In genomic region chr11:112797653-112798293, GRCh38 we compare ENCODE assay signal across 8 cellular contexts.
DNase-seq lines count a peak whose midpoint lies in the region; ATAC-seq, FAIRE-seq and TF ChIP-seq lines count a peak whose summit lies in the region.

No MANE protein-coding gene starts in this region.

- H3K4me1 ChIP-seq in small intestine (ENCODE audit: control insufficient read depth in 2 of 2, insufficient read depth in 1 of 2, low read depth in 1 of 2, low read length in 1 of 2): no peaks in the 10 kb centered on the region

- WGBS in small intestine, 3 donors: 67 to 71% (median 67%) methylated on average over 14 of the region's 14 CpGs

- in situ Hi-C loops in SK-MEL-5 (cut with HindIII; ENCODE audit: low pct_unique_long_range_greater_than_20kb, low sequenced_read_pairs): no loop called here

- H3K27ac Mint-ChIP-seq in activated T-cell treated with anti-CD3 and anti-CD28 coated beads, Interleukin-2, amount 50 U/mL, for 72 hours: no peak overlapping the region
- H3K27ac Mint-ChIP-seq in glutamatergic neuron (ENCODE audit: unreplicated experiment): peak overlapping the region; percentile 80

- peak in 1 of 2 donors; percentile 38 for ATAC-seq in activated T-cell treated with anti-CD3 and anti-CD28 coated beads, Interleukin-2, amount 50 U/mL, for 72 hours (replicated peaks in 1 of 2)
- ATAC-seq in HG03432 (IDR thresholded peaks at IDR 0.05; ENCODE audit: unreplicated experiment) (peak; percentile 71), GM19395 (IDR thresholded peaks at IDR 0.05; ENCODE audit: unreplicated experiment) (no peak)

- no peaks in the 10 kb centered on the region for H3K4me1 Mint-ChIP-seq in activated T-cell treated with anti-CD3 and anti-CD28 coated beads, Interleukin-2, amount 50 U/mL, for 72 hours (ENCODE audit: low read depth)
- peaks cover 55% of the 10 kb centered on the region for H3K4me1 Mint-ChIP-seq in glutamatergic neuron (ENCODE audit: low read depth, unreplicated experiment)

- H3K9me3 Mint-ChIP-seq in activated T-cell treated with anti-CD3 and anti-CD28 coated beads, Interleukin-2, amount 50 U/mL, for 72 hours: no peaks in the 10 kb centered on the region
- peaks cover 9% of the 10 kb centered on the region for H3K9me3 Mint-ChIP-seq in glutamatergic neuron (ENCODE audit: unreplicated experiment)

- TF ChIP-seq CTCF in glutamatergic neuron (IDR thresholded peaks at IDR 0.05; ENCODE audit: partially characterized antibody, unreplicated experiment): peak; percentile 65

- H3K27me3 ChIP-seq in small intestine (ENCODE audit: control insufficient read depth in 2 of 2, insufficient read depth in 2 of 2, low read length in 2 of 2): no peaks in the 10 kb centered on the region

- no peak for FAIRE-seq in small intestine (lab: Jason Lieb, UNC)

- no peaks in the 10 kb centered on the region for H3K36me3 Mint-ChIP-seq in activated T-cell treated with anti-CD3 and anti-CD28 coated beads, Interleukin-2, amount 50 U/mL, for 72 hours (ENCODE audit: insufficient read depth in 2 of 2)
- peaks cover 3% of the 10 kb centered on the region for H3K36me3 Mint-ChIP-seq in glutamatergic neuron (ENCODE audit: unreplicated experiment)

- H3K4me3 ChIP-seq in small intestine (ENCODE audit: low read depth in 1 of 2, low read length in 2 of 2): no peak overlapping the region

- DNase-seq in activated T-cell treated with anti-CD3 and anti-CD28 coated beads, Interleukin-2, amount 50 U/mL, for 72 hours: peak; percentile 10 to 42
- DNase-seq in activated T-cell treated with anti-CD3 and anti-CD28 coated beads, Interleukin-2, amount 50 U/mL, for 1 hour: no peak
- peak; percentile 66 for DNase-seq in SK-MEL-5 (ENCODE audit: low read depth, low spot score)
- DNase-seq in glutamatergic neuron: peak; percentile 72
- peak; percentile 10 for DNase-seq in small intestine
- no peak for DNase-seq in SHP77 treated with DMSO at 0.1 percent for 48 hours (lab: John Stamatoyannopoulos, UW)

- peak overlapping the region in 1 of 2 donors; percentile 24 for H3K4me3 Mint-ChIP-seq in activated T-cell treated with anti-CD3 and anti-CD28 coated beads, Interleukin-2, amount 50 U/mL, for 72 hours
- peak overlapping the region; percentile 54 for H3K4me3 Mint-ChIP-seq in glutamatergic neuron (ENCODE audit: unreplicated experiment)

- peaks cover 4% of the 10 kb centered on the region for H3K27me3 Mint-ChIP-seq in activated T-cell treated with anti-CD3 and anti-CD28 coated beads, Interleukin-2, amount 50 U/mL, for 72 hours (ENCODE audit: low read depth)
- peaks cover 10% of the 10 kb centered on the region for H3K27me3 Mint-ChIP-seq in glutamatergic neuron (ENCODE audit: unreplicated experiment)

- H3K9me3 ChIP-seq in small intestine (ENCODE audit: control insufficient read depth, low read depth): no peaks in the 10 kb centered on the region

- no peaks in the 10 kb centered on the region for H3K36me3 ChIP-seq in small intestine (ENCODE audit: control insufficient read depth in 2 of 2, insufficient read depth in 2 of 2, low read length in 2 of 2)

- no peak overlapping the region for H3K27ac ChIP-seq in small intestine (ENCODE audit: low read depth in 1 of 2, low read length in 1 of 2)

Comparison
In these comparisons a context has a peak if more than half of its experiments do, and no peak if none do; other contexts are left out.
1. DNase-seq: peak in activated T-cell treated with anti-CD3 and anti-CD28 coated beads, Interleukin-2, amount 50 U/mL, for 72 hours (2 of 2), SK-MEL-5 (single experiment), glutamatergic neuron (single experiment) and small intestine (single experiment); none in activated T-cell treated with anti-CD3 and anti-CD28 coated beads, Interleukin-2, amount 50 U/mL, for 1 hour (single experiment) and SHP77 treated with DMSO at 0.1 percent for 48 hours (single experiment).